ENCODE assay signal across 26 cellular contexts in genomic region chr9:32618261-32618660, GRCh38. TPM values are rescaled to one million over a fixed set of nuclear protein-coding genes. Genes with fewer than 3 reads are reported as not detected.
A peak's percentile ranks its signal among the peaks of the same experiment; 100 is the strongest.
DNase-seq lines count a peak whose midpoint lies in the region; TF ChIP-seq lines count a peak whose summit lies in the region.
"Had no signal": no experiment of that assay in that cellular context is flagged by ENCODE, and none has a peak within 500 bp of the region (broad histone marks: within the 10 kb centered on the region; RNA-seq: fewer than 3 reads in every experiment).

No MANE protein-coding gene starts in this region.

- H3K27me3 ChIP-seq in A673 (replicated peaks; ENCODE audit: insufficient read depth, low read depth, low read length, poor library complexity) (peaks cover 5% of the 10 kb centered on the region), WERI-Rb-1 (ENCODE audit: insufficient read depth, low read depth, severe bottlenecking) (no peaks in the 10 kb centered on the region), tibial nerve (no peaks in the 10 kb centered on the region)
- H3K27me3 ChIP-seq: BE2C, BLaER1 had no signal

- TF ChIP-seq CTCF in A673 (conservative IDR thresholded peaks at IDR 0.05; ENCODE audit: low read depth, low read length) = no peak
- no peak for TF ChIP-seq CTCF in WERI-Rb-1 (IDR thresholded peaks at IDR 0.05; ENCODE audit: low read depth, low read length)
- no peak for TF ChIP-seq CTCF in tibial nerve (IDR thresholded peaks at IDR 0.05)

- intact Hi-C loops in A673 (cut with micrococcal nuclease; ENCODE audit: unreplicated experiment) = no loop called here

- no peak for TF ChIP-seq POLR2A in tibial nerve (IDR thresholded peaks at IDR 0.05)

- CTCF ChIA-PET in A673 (lab: Charles Lee) = no interaction called here

- no peak for TF ChIP-seq EP300 in tibial nerve (IDR thresholded peaks at IDR 0.05)

- WGBS in tibial nerve, 2 donors = 64 to 69% methylated on average over 5 of the region's 5 CpGs

- H3K27ac ChIP-seq in A673 (ENCODE audit: low read depth, low read length, poor library complexity, severe bottlenecking) (no peak overlapping the region), WERI-Rb-1 (no peak overlapping the region), tibial nerve (no peak overlapping the region)
- H3K27ac ChIP-seq: 22Rv1, A549, BLaER1 had no signal

- no peak overlapping the region for H3K4me3 ChIP-seq in A673 (ENCODE audit: low read depth, low read length, poor library complexity, severe bottlenecking)
- peak overlapping the region; percentile 9; the same call in 1 of the 2 replicates for H3K4me3 ChIP-seq in WERI-Rb-1 (ENCODE audit: low read depth, low read length)
- H3K4me3 ChIP-seq in tibial nerve = no peak overlapping the region
- H3K4me3 ChIP-seq: A549, BLaER1, GM12878 had no signal

- DNase-seq in NCI-H82 (lab: John Stamatoyannopoulos, UW) (peak; percentile 31), NCI-H82 treated with DMSO at 0.1 percent for 48 hours (lab: John Stamatoyannopoulos, UW; ENCODE audit: unreplicated experiment) (no peak), A673 (ENCODE audit: low spot score) (peak; percentile 6), WERI-Rb-1 (peak; percentile 15), putamen (ENCODE audit: low spot score) (peak; percentile 7), tibial nerve (ENCODE audit: low spot score in 2 of 2) (no peak), NCI-H1930 (lab: John Stamatoyannopoulos, UW) (no peak), NCI-H1092 (lab: John Stamatoyannopoulos, UW) (no peak)
- DNase-seq: ACHN; BE2C; C1 segment of cervical spinal cord; CD4-positive, alpha-beta memory T cell; CD4-positive, CD25-positive, alpha-beta regulatory T cell; CD8-positive, alpha-beta memory T cell; COR-L47; DMS 273 treated with DMSO at 0.1 percent for 48 hours; DMS153; DMS53; DMS79; DND-41; EL; GDM1 had no signal

- H3K4me1 ChIP-seq in A673 (ENCODE audit: insufficient read depth, low read length, poor library complexity, severe bottlenecking) (no peaks in the 10 kb centered on the region), tibial nerve (no peaks in the 10 kb centered on the region)
- H3K4me1 ChIP-seq: A549, BE2C, BLaER1 had no signal

- H3K9me3 ChIP-seq in A673 (ENCODE audit: low read depth, low read length, poor library complexity, severe bottlenecking) (no peaks in the 10 kb centered on the region), WERI-Rb-1 (ENCODE audit: severe bottlenecking) (no peaks in the 10 kb centered on the region), tibial nerve (no peaks in the 10 kb centered on the region)
- H3K9me3 ChIP-seq: A549, BE2C, BLaER1 had no signal

- POLR2A ChIA-PET in A673 (lab: Charles Lee; ENCODE audit: low non-redundant PET) = no interaction called here

- H3K36me3 ChIP-seq in A673 (ENCODE audit: insufficient read depth, low read length, poor library complexity, severe bottlenecking) = no peaks in the 10 kb centered on the region
- H3K36me3 ChIP-seq in WERI-Rb-1 = no peaks in the 10 kb centered on the region
- no peaks in the 10 kb centered on the region for H3K36me3 ChIP-seq in tibial nerve
- H3K36me3 ChIP-seq: BE2C, BLaER1 had no signal

- no TSS peak for BruUV-seq in A673 (replicated peaks; lab: Mats Ljungman, UMichigan)

RNA-seq across cellular contexts. Expression of gene TAF1L, which starts 17.2 kb away (rescaled TPM):
- total RNA-seq in A673 (2021) = not detected in 2 replicates
- total RNA-seq in tibial nerve = under 1 TPM in 2 of 4 donors, not detected in 2; under 0.01 to 0.21 TPM
- total RNA-seq: CD4-positive, CD25-positive, alpha-beta regulatory T cell; CD8-positive, alpha-beta memory T cell had no signal

RNA-seq across cellular contexts. Expression of gene NDUFB6, which starts 45.3 kb away (rescaled TPM):
- total RNA-seq in A673 (2021) = 77.5 and 82.6 TPM in 2 replicates
- 10 to 100 TPM; 36.9 to 71.7 (median 56.7) TPM for total RNA-seq in tibial nerve

Comparison
In these comparisons a context has a peak if more than half of its experiments do, and no peak if none do; other contexts are left out.
1. DNase-seq: peak in NCI-H82 (single experiment), A673 (single experiment), WERI-Rb-1 (single experiment) and putamen (single experiment); none in NCI-H82 treated with DMSO at 0.1 percent for 48 hours (single experiment), tibial nerve (0 of 2), NCI-H1930 (0 of 2) and NCI-H1092 (single experiment).